In genomic region chr10:73873843-73874215, GRCh38 we compare ENCODE assay signal across 2 cellular contexts.
TF ChIP-seq lines count a peak whose summit lies in the region.

No MANE protein-coding gene starts in this region.

TF ChIP-seq in HEK293, 187 proteins besides CTCF, POLR2A, EP300 and RAD21:
- TF ChIP-seq KLF9 (tag by site-specific recombination; IDR thresholded peaks at IDR 0.05; ENCODE audit: low read depth) (peak; percentile 49), ZNF202 (tag by site-specific recombination; IDR thresholded peaks at IDR 0.05; ENCODE audit: borderline replicate concordance) (no peak), PRDM1 (tag by site-specific recombination; IDR thresholded peaks at IDR 0.05) (no peak), IKZF3 (tag by site-specific recombination; IDR thresholded peaks at IDR 0.05) (no peak), HOXD13 (CRISPR knock-in tag; IDR thresholded peaks at IDR 0.05; ENCODE audit: borderline replicate concordance) (no peak), ZNF488 (tag by site-specific recombination; IDR thresholded peaks at IDR 0.05) (no peak), OSR2 (tag by site-specific recombination; IDR thresholded peaks at IDR 0.05) (no peak), ZNF292 (tag by site-specific recombination; IDR thresholded peaks at IDR 0.05; ENCODE audit: borderline replicate concordance, low read depth) (no peak), BCL11B (tag by site-specific recombination; IDR thresholded peaks at IDR 0.05; ENCODE audit: low read depth) (no peak), GLIS2 (tag by site-specific recombination; IDR thresholded peaks at IDR 0.05) (peak; percentile 59; the same call in 1 of the 2 replicates), ZNF76 (tag by site-specific recombination; IDR thresholded peaks at IDR 0.05; ENCODE audit: borderline replicate concordance, low read depth) (no peak), ZNF704 (tag by site-specific recombination; IDR thresholded peaks at IDR 0.05) (no peak)
- TF ChIP-seq, protein P1, sequence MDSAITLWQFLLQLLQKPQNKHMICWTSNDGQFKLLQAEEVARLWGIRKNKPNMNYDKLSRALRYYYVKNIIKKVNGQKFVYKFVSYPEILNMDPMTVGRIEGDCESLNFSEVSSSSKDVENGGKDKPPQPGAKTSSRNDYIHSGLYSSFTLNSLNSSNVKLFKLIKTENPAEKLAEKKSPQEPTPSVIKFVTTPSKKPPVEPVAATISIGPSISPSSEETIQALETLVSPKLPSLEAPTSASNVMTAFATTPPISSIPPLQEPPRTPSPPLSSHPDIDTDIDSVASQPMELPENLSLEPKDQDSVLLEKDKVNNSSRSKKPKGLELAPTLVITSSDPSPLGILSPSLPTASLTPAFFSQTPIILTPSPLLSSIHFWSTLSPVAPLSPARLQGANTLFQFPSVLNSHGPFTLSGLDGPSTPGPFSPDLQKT (IDR thresholded peaks at IDR 0.05; ENCODE audit: borderline replicate concordance, low read depth, low read length) = no peak

TF ChIP-seq in HepG2, 621 proteins besides CTCF, POLR2A, EP300 and RAD21:
- TF ChIP-seq ZNF747 (CRISPR knock-in tag; IDR thresholded peaks at IDR 0.05; ENCODE audit: borderline replicate concordance) (no peak), PHF8 (CRISPR knock-in tag; IDR thresholded peaks at IDR 0.05) (0 out of 2 replicates have a peak, but pooled peaks have one; percentile 2), SAP130 (CRISPR knock-in tag; IDR thresholded peaks at IDR 0.05; ENCODE audit: low read depth) (peak; percentile 6; the same call in 1 of the 2 replicates), PATZ1 (CRISPR knock-in tag; IDR thresholded peaks at IDR 0.05) (peak; percentile 63), TAF1 (CRISPR knock-in tag; IDR thresholded peaks at IDR 0.05) (0 out of 2 replicates have a peak, but pooled peaks have one; percentile 1)
